In genomic region chr22:20057596-20058268, GRCh38 we compare ENCODE assay signal across 21 cellular contexts. TPM values are rescaled to one million over a fixed set of nuclear protein-coding genes. Genes with fewer than 3 reads are reported as not detected.
A peak's percentile ranks its signal among the peaks of the same experiment; 100 is the strongest.
DNase-seq lines count a peak whose midpoint lies in the region; ATAC-seq, FAIRE-seq and TF ChIP-seq lines count a peak whose summit lies in the region.
"Had no signal": no experiment of that assay in that cellular context is flagged by ENCODE, and none has a peak within 500 bp of the region (broad histone marks: within the 10 kb centered on the region; RNA-seq: fewer than 3 reads in every experiment).

No MANE protein-coding gene starts in this region.

- H3K9me3 Mint-ChIP-seq in stimulated activated effector memory CD8-positive, alpha-beta T cell treated with anti-CD3 and anti-CD28 coated beads, Interleukin-12 subunit alpha, Interleukin-12 subunit beta, amount 100 ng/mL, for 72 hours: no peaks in the 10 kb centered on the region
- H3K9me3 Mint-ChIP-seq: CD8-positive, alpha-beta T cell; GM23338 had no signal

- TF ChIP-seq POLR2A in K562 (conservative IDR thresholded peaks at IDR 0.05): no peak

- peak overlapping the region; percentile 81; the same call in 1 of the 2 replicates for H3K4me2 ChIP-seq in K562 (ENCODE audit: insufficient read depth, low read length)
- H3K4me2 ChIP-seq: GM23338 had no signal

- FAIRE-seq in K562 (lab: Jason Lieb, UNC): no peak
- FAIRE-seq: GM12891, H54, HTR-8/SVneo had no signal

- H3K27me3 ChIP-seq in right atrium auricular region (no peaks in the 10 kb centered on the region), K562 (ENCODE audit: control insufficient read depth in 2 of 2, insufficient read depth in 2 of 2, low read length in 2 of 2) (no peaks in the 10 kb centered on the region)
- H3K27me3 ChIP-seq: BLaER1 treated with 17β-estradiol and CSF1 and Interleukin-3, amounts not matched to agents 10 nM and 100 nM had no signal

- 0 out of 2 replicates have a peak overlapping the region, but pooled peaks have one; percentile 10 for H2AFZ ChIP-seq in K562 (ENCODE audit: low read depth, low read length)
- H2AFZ ChIP-seq: GM23338 had no signal

- intact Hi-C loops in Right ventricle myocardium inferior (cut with DNase I): no loop called here
- intact Hi-C loops in K562 (cut with micrococcal nuclease): loop anchor here (2.0 kb wide), 2 partner anchors 23 to 37 kb away; partner anchors contain the start of genes DGCR8 and TANGO2

- H3K4me1 Mint-ChIP-seq in stimulated activated effector memory CD8-positive, alpha-beta T cell treated with anti-CD3 and anti-CD28 coated beads, Interleukin-12 subunit alpha, Interleukin-12 subunit beta, amount 100 ng/mL, for 72 hours: peaks cover 12% of the 10 kb centered on the region
- H3K4me1 Mint-ChIP-seq: GM23338 had no signal

- TF ChIP-seq EP300 in K562 (IDR thresholded peaks at IDR 0.05; ENCODE audit: low read length): no peak

- H3K36me3 ChIP-seq in right atrium auricular region (peaks cover 65% of the 10 kb centered on the region), K562 (ENCODE audit: control insufficient read depth, insufficient read depth, low read length) (peaks cover 80% of the 10 kb centered on the region)

- H3K4me3 ChIP-seq in right atrium auricular region (no peak overlapping the region), K562 (no peak overlapping the region)
- H3K4me3 ChIP-seq: BLaER1 treated with 17β-estradiol and CSF1 and Interleukin-3, amounts not matched to agents 10 nM and 100 nM; GM23338 had no signal

- POLR2A ChIA-PET in K562 (lab: Yijun Ruan, JAX): interaction anchor here (0.9 to 4.0 kb wide), 14 partner anchors 8 to 51 kb away, joined by 3 to 19 read pairs (median 4); no protein-coding TSS in a partner anchor

- H3K4me3 Mint-ChIP-seq in stimulated activated effector memory CD8-positive, alpha-beta T cell treated with anti-CD3 and anti-CD28 coated beads, Interleukin-12 subunit alpha, Interleukin-12 subunit beta, amount 100 ng/mL, for 72 hours: no peak overlapping the region
- H3K4me3 Mint-ChIP-seq: CD8-positive, alpha-beta T cell; GM23338 had no signal

- H4K20me1 ChIP-seq in K562 (replicated peaks; ENCODE audit: control insufficient read depth, insufficient read depth, low read length): peaks cover 10% of the 10 kb centered on the region; the same call in 1 of the 2 replicates

- H3K79me2 ChIP-seq in K562 (ENCODE audit: control insufficient read depth, insufficient read depth, low read length): peaks cover 16% of the 10 kb centered on the region; the same call in 2 of the 3 replicates

- no peak for TF ChIP-seq CTCF in right atrium auricular region (IDR thresholded peaks at IDR 0.05)
- peak in 2 of 3 experiments; percentile 15 to 16; a peak in 1 of 6 replicates for TF ChIP-seq CTCF in K562 (IDR thresholded peaks at IDR 0.05 in 2 of 3, conservative IDR thresholded peaks at IDR 0.05 in 1 of 3; ENCODE audit: insufficient read depth in 2 of 3, low read depth in 1 of 3, low read length in 3 of 3)
- TF ChIP-seq CTCF in GM10266 (IDR thresholded peaks at IDR 0.05; ENCODE audit: control insufficient read depth, insufficient read depth, low read depth, missing control alignments): no peak

- H3K27ac ChIP-seq in right atrium auricular region: no peak overlapping the region
- H3K27ac ChIP-seq in K562 (ENCODE audit: extremely low read depth, low read depth, low read length): peak overlapping the region; percentile 59

- in situ Hi-C loops in K562 (cut with MboI): no loop called here

- peaks cover 28% of the 10 kb centered on the region for H3K9me1 ChIP-seq in K562 (ENCODE audit: control insufficient read depth, insufficient read depth, low read length)

- peak; percentile 11 for DNase-seq in Right ventricle myocardium inferior (ENCODE audit: missing footprints)
- no peak for DNase-seq in right atrium auricular region (ENCODE audit: low spot score)
- peak in 1 of 4 experiments; percentile 60 for DNase-seq in K562 (ENCODE audit: extremely low read depth in 1 of 4, low spot score in 3 of 4)
- no peak for DNase-seq in stimulated activated effector memory CD8-positive, alpha-beta T cell treated with anti-CD3 and anti-CD28 coated beads, Interleukin-12 subunit alpha, Interleukin-12 subunit beta, amount 100 ng/mL, for 72 hours (ENCODE audit: low spot score in 2 of 2)
- no peak for DNase-seq in GM10266 (ENCODE audit: extremely low spot score)
- DNase-seq: 8988T; CD8-positive, alpha-beta T cell; COR-L47; DMS 273 treated with DMSO at 0.1 percent for 48 hours; DMS53; DND-41; EL; HCEC 1CT; IMR-90 had no signal

- H3K9me3 ChIP-seq in right atrium auricular region: no peaks in the 10 kb centered on the region
- H3K9me3 ChIP-seq in K562 (replicated peaks; ENCODE audit: control insufficient read depth, insufficient read depth, low read depth, low read length): no peaks in the 10 kb centered on the region
- H3K9me3 ChIP-seq: BLaER1 treated with 17β-estradiol and CSF1 and Interleukin-3, amounts not matched to agents 10 nM and 100 nM had no signal

- H3K9ac ChIP-seq in K562 (ENCODE audit: insufficient read depth in 1 of 2, low read depth in 2 of 2, low read length in 2 of 2): peak overlapping the region; percentile 17 to 46

- CTCF ChIA-PET in K562 (lab: Yijun Ruan, JAX; ENCODE audit: low intra/inter-chr PET ratio): interaction anchor here (0.6 kb wide), 1 partner anchor 30 kb away, joined by 3 read pairs; no protein-coding TSS in a partner anchor

- WGBS in K562 (ENCODE audit: insufficient coverage, low coverage, missing lambda C conversion rate): 80% methylated on average over 13 of the region's 13 CpGs

- H3K36me3 Mint-ChIP-seq in stimulated activated effector memory CD8-positive, alpha-beta T cell treated with anti-CD3 and anti-CD28 coated beads, Interleukin-12 subunit alpha, Interleukin-12 subunit beta, amount 100 ng/mL, for 72 hours: peaks cover 25% of the 10 kb centered on the region

- H3K27ac Mint-ChIP-seq in stimulated activated effector memory CD8-positive, alpha-beta T cell treated with anti-CD3 and anti-CD28 coated beads, Interleukin-12 subunit alpha, Interleukin-12 subunit beta, amount 100 ng/mL, for 72 hours: peak overlapping the region; percentile 79
- H3K27ac Mint-ChIP-seq: CD8-positive, alpha-beta T cell; GM23338 had no signal

- no TSS peak for BruUV-seq in K562 (replicated peaks; lab: Mats Ljungman, UMichigan)

- H3K4me1 ChIP-seq in right atrium auricular region (peaks cover 0 to 7% of the 10 kb centered on the region in 2 donors), K562 (replicated peaks in 1 of 2; ENCODE audit: control insufficient read depth in 2 of 2, insufficient read depth in 2 of 2, low read length in 2 of 2) (peaks cover 28 to 88% of the 10 kb centered on the region in 2 experiments)

- no peak; a peak in 1 of 4 replicates for TF ChIP-seq RAD21 in K562 (CRISPR knock-in tag; conservative IDR thresholded peaks at IDR 0.05 in 1 of 2, IDR thresholded peaks at IDR 0.05 in 1 of 2)

- ATAC-seq in Right ventricle myocardium inferior (no peak), K562 (peak; percentile 10), GM19035 (IDR thresholded peaks at IDR 0.05; ENCODE audit: unreplicated experiment) (no peak), GM19328 (IDR thresholded peaks at IDR 0.05; ENCODE audit: unreplicated experiment) (no peak)
- ATAC-seq in stimulated activated effector memory CD8-positive, alpha-beta T cell treated with anti-CD3 and anti-CD28 coated beads, Interleukin-12 subunit alpha, Interleukin-12 subunit beta, amount 100 ng/mL, for 72 hours: no peak
- ATAC-seq: CD8-positive, alpha-beta T cell; GM23338 had no signal

RNA-seq across cellular contexts. Expression of gene DGCR8, which starts 22.3 kb away (rescaled TPM):
- total RNA-seq in Right ventricle myocardium inferior: 18.0 TPM
- total RNA-seq in right atrium auricular region: 10 to 100 TPM in 1 of 2 donors, 1 to 10 TPM in 1; 8.3 to 12.1 TPM
- total RNA-seq in K562 (2011; cell fraction: chromatin; rRNA removed; ENCODE audit: low replicate concordance): 638 and 1,105 TPM in 2 replicates
- 550 and 577 TPM in 2 replicates for total RNA-seq in K562 (2011; cell fraction: nucleolus; rRNA removed)
- 502 and 511 TPM in 2 replicates for total RNA-seq in K562 (2011; cell fraction: nucleoplasm; rRNA removed)
- 107 and 108 TPM in 2 replicates for total RNA-seq in K562 (2014; rRNA removed)
- total RNA-seq in K562 (2014; rRNA removed; fragmentation: Illumina TruSeq; extraction: Trizol): 43.7 and 49.4 TPM in 2 replicates
- total RNA-seq in K562 (2015; rRNA removed; fragmentation: Illumina TruSeq; extraction: Trizol): 80.1 and 81.2 TPM in 2 replicates
- total RNA-seq in K562 (2021): 116 and 119 TPM in 2 replicates
- polyA plus RNA-seq in K562 (2011; rRNA removed): 81.8 and 155 TPM in 2 replicates
- polyA plus RNA-seq in K562 (2011; cell fraction: cytosol; rRNA removed): 51.2 and 92.7 TPM in 2 replicates
- polyA plus RNA-seq in K562 (2011; cell fraction: nucleus; rRNA removed): 1,167 and 1,418 TPM in 2 replicates
- polyA plus RNA-seq in K562 (2012): 76.7 and 85.3 TPM in 2 replicates
- 70.4 and 75.0 TPM in 2 replicates for polyA plus RNA-seq in K562 (2014; fragmentation: Illumina TruSeq; extraction: Trizol)
- 1 to 10 TPM; 5.9 to 7.7 TPM for polyA plus RNA-seq in K562 (2014; fragmentation: Nextera tagmentation; extraction: Ambion mirVana)
- polyA plus RNA-seq in K562 (2014; rRNA removed): 135 and 144 TPM in 2 replicates
- polyA minus RNA-seq in K562 (2011; rRNA and poly(A)+ RNA removed): 62.1 and 82.0 TPM in 2 replicates
- polyA minus RNA-seq in K562 (2011; cell fraction: cytosol; rRNA and poly(A)+ RNA removed): 35.2 and 46.4 TPM in 2 replicates
- 210 and 349 TPM in 2 replicates for polyA minus RNA-seq in K562 (2011; cell fraction: nucleus; rRNA and poly(A)+ RNA removed)

RNA-seq across cellular contexts. Expression of gene TANGO2, which starts 36.8 kb away (rescaled TPM):
- total RNA-seq in Right ventricle myocardium inferior (54.6 TPM), right atrium auricular region (100 to 1,000 TPM in 1 of 2 donors, 10 to 100 TPM in 1; 95.2 to 101 TPM), K562 (2014; rRNA removed) (70.1 and 95.8 TPM in 2 replicates), K562 (2014; rRNA removed; fragmentation: Illumina TruSeq; extraction: Trizol) (36.1 and 45.9 TPM in 2 replicates), K562 (2015; rRNA removed; fragmentation: Illumina TruSeq; extraction: Trizol) (55.8 and 57.2 TPM in 2 replicates), K562 (2021) (94.1 and 97.3 TPM in 2 replicates)
- 160 and 395 TPM in 2 replicates for total RNA-seq in K562 (2011; cell fraction: chromatin; rRNA removed; ENCODE audit: low replicate concordance)
- 227 and 229 TPM in 2 replicates for total RNA-seq in K562 (2011; cell fraction: nucleolus; rRNA removed)
- 196 and 211 TPM in 2 replicates for total RNA-seq in K562 (2011; cell fraction: nucleoplasm; rRNA removed)
- polyA plus RNA-seq in K562 (2011; rRNA removed) (94.9 and 115 TPM in 2 replicates), K562 (2014; fragmentation: Illumina TruSeq; extraction: Trizol) (88.3 and 89.4 TPM in 2 replicates), K562 (2014; fragmentation: Nextera tagmentation; extraction: Ambion mirVana) (10 to 100 TPM; 15.5 to 17.5 TPM), K562 (2014; rRNA removed) (89.6 and 92.5 TPM in 2 replicates)
- polyA plus RNA-seq in K562 (2011; cell fraction: cytosol; rRNA removed): 157 and 209 TPM in 2 replicates
- polyA plus RNA-seq in K562 (2011; cell fraction: nucleus; rRNA removed): 157 and 195 TPM in 2 replicates
- 68.2 and 73.0 TPM in 2 replicates for polyA plus RNA-seq in K562 (2012)
- polyA minus RNA-seq in K562 (2011; rRNA and poly(A)+ RNA removed): 130 and 186 TPM in 2 replicates
- 73.2 and 76.1 TPM in 2 replicates for polyA minus RNA-seq in K562 (2011; cell fraction: cytosol; rRNA and poly(A)+ RNA removed)
- polyA minus RNA-seq in K562 (2011; cell fraction: nucleus; rRNA and poly(A)+ RNA removed): 63.1 and 85.0 TPM in 2 replicates

RNA-seq across cellular contexts. Expression of gene ARVCF, which starts 41.1 kb away (rescaled TPM):
- total RNA-seq in Right ventricle myocardium inferior (30.5 TPM), right atrium auricular region (10 to 100 TPM; 16.7 to 35.8 TPM), K562 (2014; rRNA removed) (49.3 and 54.2 TPM in 2 replicates), K562 (2014; rRNA removed; fragmentation: Illumina TruSeq; extraction: Trizol) (2.2 and 4.5 TPM in 2 replicates), K562 (2015; rRNA removed; fragmentation: Illumina TruSeq; extraction: Trizol) (13.3 and 15.6 TPM in 2 replicates), K562 (2021) (46.5 and 50.6 TPM in 2 replicates)
- total RNA-seq in K562 (2011; cell fraction: chromatin; rRNA removed; ENCODE audit: low replicate concordance): 114 and 328 TPM in 2 replicates
- 214 and 270 TPM in 2 replicates for total RNA-seq in K562 (2011; cell fraction: nucleolus; rRNA removed)
- 106 and 131 TPM in 2 replicates for total RNA-seq in K562 (2011; cell fraction: nucleoplasm; rRNA removed)
- polyA plus RNA-seq in K562 (2011; rRNA removed) (35.2 and 71.6 TPM in 2 replicates), K562 (2014; fragmentation: Illumina TruSeq; extraction: Trizol) (8.0 and 15.9 TPM in 2 replicates), K562 (2014; fragmentation: Nextera tagmentation; extraction: Ambion mirVana) (under 1 TPM; 0.03 to 0.17 TPM), K562 (2014; rRNA removed) (42.5 and 97.4 TPM in 2 replicates)
- polyA plus RNA-seq in K562 (2011; cell fraction: cytosol; rRNA removed): 134 and 673 TPM in 2 replicates
- 407 and 424 TPM in 2 replicates for polyA plus RNA-seq in K562 (2011; cell fraction: nucleus; rRNA removed)
- 30.0 and 31.2 TPM in 2 replicates for polyA plus RNA-seq in K562 (2012)
- polyA minus RNA-seq in K562 (2011; rRNA and poly(A)+ RNA removed): 15.1 and 15.6 TPM in 2 replicates
- polyA minus RNA-seq in K562 (2011; cell fraction: cytosol; rRNA and poly(A)+ RNA removed): 24.6 and 52.4 TPM in 2 replicates
- polyA minus RNA-seq in K562 (2011; cell fraction: nucleus; rRNA and poly(A)+ RNA removed): 96.8 and 145 TPM in 2 replicates

RNA-seq across cellular contexts. Expression of gene RANBP1, which starts 58.2 kb away (rescaled TPM):
- 42.7 TPM for total RNA-seq in Right ventricle myocardium inferior
- 10 to 100 TPM; 63.6 to 96.5 TPM for total RNA-seq in right atrium auricular region
- 525 and 801 TPM in 2 replicates for total RNA-seq in K562 (2011; cell fraction: chromatin; rRNA removed; ENCODE audit: low replicate concordance)
- 523 and 591 TPM in 2 replicates for total RNA-seq in K562 (2011; cell fraction: nucleolus; rRNA removed)
- total RNA-seq in K562 (2011; cell fraction: nucleoplasm; rRNA removed): 545 and 554 TPM in 2 replicates
- total RNA-seq in K562 (2014; rRNA removed): 2,045 and 2,260 TPM in 2 replicates
- total RNA-seq in K562 (2014; rRNA removed; fragmentation: Illumina TruSeq; extraction: Trizol): 1,191 and 1,409 TPM in 2 replicates
- 1,591 and 1,659 TPM in 2 replicates for total RNA-seq in K562 (2015; rRNA removed; fragmentation: Illumina TruSeq; extraction: Trizol)
- total RNA-seq in K562 (2021): 1,289 and 1,311 TPM in 2 replicates
- 1,082 and 1,351 TPM in 2 replicates for polyA plus RNA-seq in K562 (2011; rRNA removed)
- polyA plus RNA-seq in K562 (2011; cell fraction: cytosol; rRNA removed): 950 and 1,655 TPM in 2 replicates
- 1,008 and 1,512 TPM in 2 replicates for polyA plus RNA-seq in K562 (2011; cell fraction: nucleus; rRNA removed)
- polyA plus RNA-seq in K562 (2012): 795 and 1,074 TPM in 2 replicates
- 1,518 and 1,621 TPM in 2 replicates for polyA plus RNA-seq in K562 (2014; fragmentation: Illumina TruSeq; extraction: Trizol)
- polyA plus RNA-seq in K562 (2014; fragmentation: Nextera tagmentation; extraction: Ambion mirVana): 100 to 1,000 TPM; 162 to 207 TPM
- polyA plus RNA-seq in K562 (2014; rRNA removed): 2,237 and 2,891 TPM in 2 replicates
- 896 and 959 TPM in 2 replicates for polyA minus RNA-seq in K562 (2011; rRNA and poly(A)+ RNA removed)
- 618 and 835 TPM in 2 replicates for polyA minus RNA-seq in K562 (2011; cell fraction: cytosol; rRNA and poly(A)+ RNA removed)
- polyA minus RNA-seq in K562 (2011; cell fraction: nucleus; rRNA and poly(A)+ RNA removed): 183 and 414 TPM in 2 replicates

RNA-seq across cellular contexts. Expression of gene TRMT2A, which starts 59.3 kb away (rescaled TPM):
- total RNA-seq in Right ventricle myocardium inferior (24.5 TPM), right atrium auricular region (10 to 100 TPM; 16.0 to 17.6 TPM), K562 (2014; rRNA removed) (203 and 254 TPM in 2 replicates), K562 (2014; rRNA removed; fragmentation: Illumina TruSeq; extraction: Trizol) (31.5 and 47.4 TPM in 2 replicates), K562 (2015; rRNA removed; fragmentation: Illumina TruSeq; extraction: Trizol) (151 and 170 TPM in 2 replicates), K562 (2021) (222 and 242 TPM in 2 replicates)
- 249 and 785 TPM in 2 replicates for total RNA-seq in K562 (2011; cell fraction: chromatin; rRNA removed; ENCODE audit: low replicate concordance)
- total RNA-seq in K562 (2011; cell fraction: nucleolus; rRNA removed): 623 and 778 TPM in 2 replicates
- 344 and 378 TPM in 2 replicates for total RNA-seq in K562 (2011; cell fraction: nucleoplasm; rRNA removed)
- polyA plus RNA-seq in K562 (2011; rRNA removed) (102 and 189 TPM in 2 replicates), K562 (2014; fragmentation: Illumina TruSeq; extraction: Trizol) (140 and 177 TPM in 2 replicates), K562 (2014; fragmentation: Nextera tagmentation; extraction: Ambion mirVana) (1 to 10 TPM; 1.6 to 6.6 TPM), K562 (2014; rRNA removed) (258 and 265 TPM in 2 replicates)
- 155 and 253 TPM in 2 replicates for polyA plus RNA-seq in K562 (2011; cell fraction: cytosol; rRNA removed)
- polyA plus RNA-seq in K562 (2011; cell fraction: nucleus; rRNA removed): 1,476 and 1,701 TPM in 2 replicates
- polyA plus RNA-seq in K562 (2012): 173 and 189 TPM in 2 replicates
- polyA minus RNA-seq in K562 (2011; rRNA and poly(A)+ RNA removed): 57.9 and 72.9 TPM in 2 replicates
- polyA minus RNA-seq in K562 (2011; cell fraction: cytosol; rRNA and poly(A)+ RNA removed): 87.3 and 128 TPM in 2 replicates
- 286 and 369 TPM in 2 replicates for polyA minus RNA-seq in K562 (2011; cell fraction: nucleus; rRNA and poly(A)+ RNA removed)

Comparison
In these comparisons a context has a peak if more than half of its experiments do, and no peak if none do; other contexts are left out.
1. CTCF ChIP-seq: peak in K562 (2 of 3); none in right atrium auricular region (0 of 2) and GM10266 (single experiment).